8 cellular contexts compared by ENCODE assay signal in genomic region chr13:99587893-99588606, GRCh38.
"Had no signal": no experiment of that assay in that cellular context is flagged by ENCODE, and none has a peak within 500 bp of the region (broad histone marks: within the 10 kb centered on the region; RNA-seq: fewer than 3 reads in every experiment).

No MANE protein-coding gene starts in this region.

- ATAC-seq: GM23338, HepG2 had no signal

- H3K27ac ChIP-seq: HL-60 had no signal

- DNase-seq: H9, HCEC 1CT, HFFc6 had no signal

- FAIRE-seq: H1, H54, HepG2 had no signal
